ENCODE assay signal across 2 cellular contexts in the genomic region with DNA sequence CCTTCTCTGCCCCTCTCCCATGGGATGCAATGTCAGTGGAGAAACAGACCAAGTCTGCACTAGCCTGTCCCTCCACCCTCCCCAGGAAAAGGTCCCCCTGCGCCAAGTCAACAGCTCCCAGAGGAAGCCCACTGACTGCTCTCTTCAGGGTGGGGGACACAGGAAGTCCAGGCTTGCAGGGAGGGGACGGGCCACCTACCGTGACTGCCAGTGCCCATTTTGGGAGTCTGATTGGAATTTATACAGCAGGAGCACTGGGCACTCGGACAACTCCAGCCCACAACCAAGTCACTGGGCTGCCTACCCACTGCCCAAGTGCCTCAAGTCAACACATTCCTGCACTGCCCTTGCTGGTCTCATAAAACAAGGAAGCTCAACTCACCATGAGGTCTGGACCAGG.
TF ChIP-seq lines count a peak whose summit lies in the region.

No MANE protein-coding gene starts in this region.

TF ChIP-seq in SK-N-SH, 30 proteins besides CTCF, POLR2A, EP300 and RAD21 (continued from another document):
- TF ChIP-seq RFX5 (IDR thresholded peaks at IDR 0.05; ENCODE audit: low read length) (no peak), RXRA (IDR thresholded peaks at IDR 0.05; ENCODE audit: borderline replicate concordance, low read depth) (no peak), POLR2AphosphoS5 (IDR thresholded peaks at IDR 0.05; ENCODE audit: low read depth, low read length) (no peak), FOXM1 (IDR thresholded peaks at IDR 0.05; ENCODE audit: low read depth) (no peak), NRF1 (IDR thresholded peaks at IDR 0.05; ENCODE audit: low read depth, low read length) (no peak), NFIC (IDR thresholded peaks at IDR 0.05; ENCODE audit: borderline replicate concordance) (no peak), SIN3A (IDR thresholded peaks at IDR 0.05; ENCODE audit: borderline replicate concordance, low read depth, low read length) (no peak)
- TF ChIP-seq, protein P1, sequence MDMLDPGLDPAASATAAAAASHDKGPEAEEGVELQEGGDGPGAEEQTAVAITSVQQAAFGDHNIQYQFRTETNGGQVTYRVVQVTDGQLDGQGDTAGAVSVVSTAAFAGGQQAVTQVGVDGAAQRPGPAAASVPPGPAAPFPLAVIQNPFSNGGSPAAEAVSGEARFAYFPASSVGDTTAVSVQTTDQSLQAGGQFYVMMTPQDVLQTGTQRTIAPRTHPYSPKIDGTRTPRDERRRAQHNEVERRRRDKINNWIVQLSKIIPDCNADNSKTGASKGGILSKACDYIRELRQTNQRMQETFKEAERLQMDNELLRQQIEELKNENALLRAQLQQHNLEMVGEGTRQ (IDR thresholded peaks at IDR 0.05; ENCODE audit: borderline replicate concordance, low read depth, low read length): no peak

TF ChIP-seq in SK-N-SH treated with all-trans-retinoic acid at 6 μM for 48 hours, 23 proteins besides CTCF, POLR2A, EP300 and RAD21 (continued from another document):
- TF ChIP-seq, protein P2, sequence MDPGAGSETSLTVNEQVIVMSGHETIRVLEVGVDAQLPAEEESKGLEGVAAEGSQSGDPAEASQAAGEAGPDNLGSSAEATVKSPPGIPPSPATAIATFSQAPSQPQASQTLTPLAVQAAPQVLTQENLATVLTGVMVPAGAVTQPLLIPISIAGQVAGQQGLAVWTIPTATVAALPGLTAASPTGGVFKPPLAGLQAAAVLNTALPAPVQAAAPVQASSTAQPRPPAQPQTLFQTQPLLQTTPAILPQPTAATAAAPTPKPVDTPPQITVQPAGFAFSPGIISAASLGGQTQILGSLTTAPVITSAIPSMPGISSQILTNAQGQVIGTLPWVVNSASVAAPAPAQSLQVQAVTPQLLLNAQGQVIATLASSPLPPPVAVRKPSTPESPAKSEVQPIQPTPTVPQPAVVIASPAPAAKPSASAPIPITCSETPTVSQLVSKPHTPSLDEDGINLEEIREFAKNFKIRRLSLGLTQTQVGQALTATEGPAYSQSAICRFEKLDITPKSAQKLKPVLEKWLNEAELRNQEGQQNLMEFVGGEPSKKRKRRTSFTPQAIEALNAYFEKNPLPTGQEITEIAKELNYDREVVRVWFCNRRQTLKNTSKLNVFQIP (CRISPR knock-in tag; IDR thresholded peaks at IDR 0.05; ENCODE audit: borderline replicate concordance, low read depth): no peak
- TF ChIP-seq ZNF565 (CRISPR knock-in tag; conservative IDR thresholded peaks at IDR 0.05; ENCODE audit: low read depth): no peak
- TF ChIP-seq PPARA (CRISPR knock-in tag; IDR thresholded peaks at IDR 0.05; ENCODE audit: borderline replicate concordance): no peak
- TF ChIP-seq BACH2 (CRISPR knock-in tag; IDR thresholded peaks at IDR 0.05; ENCODE audit: borderline replicate concordance): no peak
- TF ChIP-seq, protein P3, sequence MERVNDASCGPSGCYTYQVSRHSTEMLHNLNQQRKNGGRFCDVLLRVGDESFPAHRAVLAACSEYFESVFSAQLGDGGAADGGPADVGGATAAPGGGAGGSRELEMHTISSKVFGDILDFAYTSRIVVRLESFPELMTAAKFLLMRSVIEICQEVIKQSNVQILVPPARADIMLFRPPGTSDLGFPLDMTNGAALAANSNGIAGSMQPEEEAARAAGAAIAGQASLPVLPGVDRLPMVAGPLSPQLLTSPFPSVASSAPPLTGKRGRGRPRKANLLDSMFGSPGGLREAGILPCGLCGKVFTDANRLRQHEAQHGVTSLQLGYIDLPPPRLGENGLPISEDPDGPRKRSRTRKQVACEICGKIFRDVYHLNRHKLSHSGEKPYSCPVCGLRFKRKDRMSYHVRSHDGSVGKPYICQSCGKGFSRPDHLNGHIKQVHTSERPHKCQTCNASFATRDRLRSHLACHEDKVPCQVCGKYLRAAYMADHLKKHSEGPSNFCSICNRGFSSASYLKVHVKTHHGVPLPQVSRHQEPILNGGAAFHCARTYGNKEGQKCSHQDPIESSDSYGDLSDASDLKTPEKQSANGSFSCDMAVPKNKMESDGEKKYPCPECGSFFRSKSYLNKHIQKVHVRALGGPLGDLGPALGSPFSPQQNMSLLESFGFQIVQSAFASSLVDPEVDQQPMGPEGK (CRISPR knock-in tag; IDR thresholded peaks at IDR 0.05; ENCODE audit: borderline replicate concordance): no peak
- no peak for TF ChIP-seq SNAI2 (CRISPR knock-in tag; IDR thresholded peaks at IDR 0.05)
- TF ChIP-seq ZNF70 (CRISPR knock-in tag; IDR thresholded peaks at IDR 0.05): no peak
- no peak for TF ChIP-seq RARB (CRISPR knock-in tag; IDR thresholded peaks at IDR 0.05)
- no peak for TF ChIP-seq ESRRG (CRISPR knock-in tag; IDR thresholded peaks at IDR 0.05)
- TF ChIP-seq CREB5 (CRISPR knock-in tag; IDR thresholded peaks at IDR 0.05; ENCODE audit: low read depth): no peak
- no peak for TF ChIP-seq OSR1 (CRISPR knock-in tag; IDR thresholded peaks at IDR 0.05)
- TF ChIP-seq ISL1 (CRISPR knock-in tag; IDR thresholded peaks at IDR 0.05): no peak
- TF ChIP-seq, protein P4, sequence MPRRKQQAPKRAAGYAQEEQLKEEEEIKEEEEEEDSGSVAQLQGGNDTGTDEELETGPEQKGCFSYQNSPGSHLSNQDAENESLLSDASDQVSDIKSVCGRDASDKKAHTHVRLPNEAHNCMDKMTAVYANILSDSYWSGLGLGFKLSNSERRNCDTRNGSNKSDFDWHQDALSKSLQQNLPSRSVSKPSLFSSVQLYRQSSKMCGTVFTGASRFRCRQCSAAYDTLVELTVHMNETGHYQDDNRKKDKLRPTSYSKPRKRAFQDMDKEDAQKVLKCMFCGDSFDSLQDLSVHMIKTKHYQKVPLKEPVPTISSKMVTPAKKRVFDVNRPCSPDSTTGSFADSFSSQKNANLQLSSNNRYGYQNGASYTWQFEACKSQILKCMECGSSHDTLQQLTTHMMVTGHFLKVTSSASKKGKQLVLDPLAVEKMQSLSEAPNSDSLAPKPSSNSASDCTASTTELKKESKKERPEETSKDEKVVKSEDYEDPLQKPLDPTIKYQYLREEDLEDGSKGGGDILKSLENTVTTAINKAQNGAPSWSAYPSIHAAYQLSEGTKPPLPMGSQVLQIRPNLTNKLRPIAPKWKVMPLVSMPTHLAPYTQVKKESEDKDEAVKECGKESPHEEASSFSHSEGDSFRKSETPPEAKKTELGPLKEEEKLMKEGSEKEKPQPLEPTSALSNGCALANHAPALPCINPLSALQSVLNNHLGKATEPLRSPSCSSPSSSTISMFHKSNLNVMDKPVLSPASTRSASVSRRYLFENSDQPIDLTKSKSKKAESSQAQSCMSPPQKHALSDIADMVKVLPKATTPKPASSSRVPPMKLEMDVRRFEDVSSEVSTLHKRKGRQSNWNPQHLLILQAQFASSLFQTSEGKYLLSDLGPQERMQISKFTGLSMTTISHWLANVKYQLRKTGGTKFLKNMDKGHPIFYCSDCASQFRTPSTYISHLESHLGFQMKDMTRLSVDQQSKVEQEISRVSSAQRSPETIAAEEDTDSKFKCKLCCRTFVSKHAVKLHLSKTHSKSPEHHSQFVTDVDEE (CRISPR knock-in tag; IDR thresholded peaks at IDR 0.05): no peak
- no peak for TF ChIP-seq TOX (CRISPR knock-in tag; IDR thresholded peaks at IDR 0.05; ENCODE audit: borderline replicate concordance)
- no peak for TF ChIP-seq TCF4 (CRISPR knock-in tag; IDR thresholded peaks at IDR 0.05; ENCODE audit: borderline replicate concordance)
TF ChIP-seq in SK-N-SH treated with all-trans-retinoic acid at 6 μM for 48 hours: peak in this region for 0.
